In the genomic region with DNA sequence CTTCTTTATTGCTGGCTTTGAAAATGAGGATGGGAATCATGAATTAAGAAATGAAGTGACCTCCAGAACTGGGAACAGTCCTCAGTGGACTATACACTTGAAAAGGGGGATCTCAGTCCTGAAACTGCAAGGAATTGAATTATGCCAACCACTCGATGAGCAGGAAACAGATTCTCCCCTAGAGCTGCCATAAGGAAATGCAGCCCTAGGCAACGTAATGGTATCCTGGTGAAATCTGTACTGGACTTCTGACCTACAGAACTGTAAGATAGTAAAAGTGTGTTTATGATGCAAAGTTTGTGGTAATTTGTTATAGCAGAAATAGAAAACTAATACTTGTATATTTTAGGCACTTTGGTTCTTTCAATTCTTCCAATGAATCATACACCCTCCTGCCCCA, we compare ENCODE assay signal across 18 cellular contexts.
DNase-seq lines count a peak whose midpoint lies in the region; ATAC-seq, FAIRE-seq and TF ChIP-seq lines count a peak whose summit lies in the region.
"Had no signal": no experiment of that assay in that cellular context is flagged by ENCODE, and none has a peak within 500 bp of the region (broad histone marks: within the 10 kb centered on the region; RNA-seq: fewer than 3 reads in every experiment).

No MANE protein-coding gene starts in this region.

- ATAC-seq in HepG2 (peak; percentile 41; the same call in 1 of the 3 replicates), right lobe of liver (no peak), left colon (peak; percentile 98)
- ATAC-seq: CD8-positive, alpha-beta T cell; GM12878; GM23338 had no signal

- H3K36me3 ChIP-seq in HepG2 (replicated peaks in 1 of 2; ENCODE audit: control insufficient read depth in 1 of 2, insufficient read depth in 2 of 2, low read length in 2 of 2) (no peaks in the 10 kb centered on the region), right lobe of liver (no peaks in the 10 kb centered on the region), SK-N-SH (replicated peaks in 1 of 2; ENCODE audit: control insufficient read depth in 1 of 2, insufficient read depth in 2 of 2, low read length in 1 of 2) (no peaks in the 10 kb centered on the region), transverse colon (no peaks in the 10 kb centered on the region)
- H3K36me3 ChIP-seq: BLaER1 treated with 17β-estradiol and CSF1 and Interleukin-3, amounts not matched to agents 10 nM and 100 nM had no signal

- DNase-seq in HepG2 (ENCODE audit: low spot score) (no peak), right lobe of liver (no peak), SK-N-SH (no peak), left colon (no peak), transverse colon (no peak), dermis blood vessel endothelial cell (no peak), SHP77 (lab: John Stamatoyannopoulos, UW) (no peak)
- DNase-seq in stimulated activated naive CD4-positive, alpha-beta T cell (lab: John Stamatoyannopoulos, UW), result no peak
- DNase-seq: 8988T; Calu3; CD8-positive, alpha-beta T cell; DMS79 treated with DMSO at 0.1 percent for 48 hours; GF-D8; H7 had no signal

- 29% methylated on average over 2 of the region's 2 CpGs for WGBS in HepG2 (ENCODE audit: low lambda C conversion rate)
- 38% methylated on average over 2 of the region's 2 CpGs for WGBS in right lobe of liver (ENCODE audit: insufficient coverage, low coverage, low lambda C conversion rate, missing lambda C conversion rate)
- 0% methylated on average over 2 of the region's 2 CpGs for WGBS in SK-N-SH (ENCODE audit: low lambda C conversion rate)
- WGBS in transverse colon (ENCODE audit: low coverage in 1 of 2), 2 donors, result 42 to 43% methylated on average over 2 of the region's 2 CpGs

- CTCF ChIA-PET in HepG2 (lab: Yijun Ruan, JAX; ENCODE audit: low intra/inter-chr PET ratio, low total read pairs) (no interaction called here), SK-N-SH (lab: Yijun Ruan, JAX) (no interaction called here)

- intact Hi-C loops in HepG2 (cut with micrococcal nuclease; ENCODE audit: unreplicated experiment) (loop anchor here (5.0 to 10.0 kb wide), 2 partner anchors 351 to 517 kb away; no protein-coding TSS in a partner anchor), right lobe of liver (cut with DNase I) (no loop called here), left colon (cut with DNase I, micrococcal nuclease) (no loop called here), transverse colon (cut with DNase I; ENCODE audit: low total_unique reads) (no loop called here)

- no peak overlapping the region for H3K9ac ChIP-seq in HepG2 (ENCODE audit: insufficient read depth, low read depth, low read length)
- no peak overlapping the region for H3K9ac ChIP-seq in SK-N-SH
- H3K9ac ChIP-seq: BLaER1 treated with 17β-estradiol and CSF1 and Interleukin-3, amounts not matched to agents 10 nM and 100 nM had no signal

- BruUV-seq in HepG2 (replicated peaks; lab: Mats Ljungman, UMichigan), result no TSS peak

- peaks cover 0 to under 1% of the 10 kb centered on the region in 2 experiments; a peak in 1 of 5 replicates for H3K27me3 ChIP-seq in HepG2 (ENCODE audit: control insufficient read depth in 1 of 2, insufficient read depth in 2 of 2, low read length in 2 of 2)
- no peaks in the 10 kb centered on the region for H3K27me3 ChIP-seq in right lobe of liver
- H3K27me3 ChIP-seq in SK-N-SH (ENCODE audit: insufficient read depth), result peaks cover 8% of the 10 kb centered on the region; the same call in 1 of the 2 replicates
- H3K27me3 ChIP-seq in transverse colon, result no peaks in the 10 kb centered on the region
- H3K27me3 ChIP-seq: BLaER1 treated with 17β-estradiol and CSF1 and Interleukin-3, amounts not matched to agents 10 nM and 100 nM had no signal

- H2AFZ ChIP-seq in HepG2 (ENCODE audit: low read length), result no peak overlapping the region
- no peak overlapping the region for H2AFZ ChIP-seq in SK-N-SH (ENCODE audit: low read depth)
- H2AFZ ChIP-seq: GM23338 had no signal

- H3K9me3 ChIP-seq in HepG2 (ENCODE audit: low read length) (no peaks in the 10 kb centered on the region), right lobe of liver (no peaks in the 10 kb centered on the region), SK-N-SH (no peaks in the 10 kb centered on the region), transverse colon (no peaks in the 10 kb centered on the region)
- H3K9me3 ChIP-seq: BLaER1 treated with 17β-estradiol and CSF1 and Interleukin-3, amounts not matched to agents 10 nM and 100 nM had no signal

- H3K4me1 ChIP-seq in HepG2 (ENCODE audit: insufficient read depth, low read length) (no peaks in the 10 kb centered on the region), right lobe of liver (no peaks in the 10 kb centered on the region), SK-N-SH (ENCODE audit: control insufficient read depth in 1 of 2, insufficient read depth in 2 of 2, low read depth in 1 of 2, low read length in 1 of 2) (no peaks in the 10 kb centered on the region), transverse colon (peaks cover 0 to 3% (median 0%) of the 10 kb centered on the region in 4 donors)
- H3K4me1 ChIP-seq: BLaER1 treated with 17β-estradiol and CSF1 and Interleukin-3, amounts not matched to agents 10 nM and 100 nM had no signal

- H3K79me2 ChIP-seq in HepG2 (ENCODE audit: insufficient read depth, low read length) (no peaks in the 10 kb centered on the region), SK-N-SH (ENCODE audit: insufficient read depth) (no peaks in the 10 kb centered on the region)

- no peak for FAIRE-seq in HepG2 (lab: Jason Lieb, UNC)
- FAIRE-seq: GM12878, GM19239 had no signal

- no peak for TF ChIP-seq CTCF in HepG2 (CRISPR knock-in tag; IDR thresholded peaks at IDR 0.05)
- TF ChIP-seq CTCF in right lobe of liver (IDR thresholded peaks at IDR 0.05), result no peak
- no peak for TF ChIP-seq CTCF in SK-N-SH (IDR thresholded peaks at IDR 0.05)
- peak in 3 of 5 experiments; percentile 27 to 44 (median 40) for TF ChIP-seq CTCF in transverse colon (IDR thresholded peaks at IDR 0.05)

- H4K20me1 ChIP-seq in HepG2 (ENCODE audit: insufficient read depth, low read length), result no peaks in the 10 kb centered on the region
- no peaks in the 10 kb centered on the region for H4K20me1 ChIP-seq in SK-N-SH (ENCODE audit: insufficient read depth)
- H4K20me1 ChIP-seq: BLaER1 treated with 17β-estradiol and CSF1 and Interleukin-3, amounts not matched to agents 10 nM and 100 nM had no signal

- TF ChIP-seq POLR2A in HepG2 (IDR thresholded peaks at IDR 0.05; ENCODE audit: insufficient read depth in 1 of 2, low read depth in 2 of 2, low read length in 2 of 2), result no peak
- TF ChIP-seq POLR2A in right lobe of liver (IDR thresholded peaks at IDR 0.05), result no peak
- no peak for TF ChIP-seq POLR2A in transverse colon (IDR thresholded peaks at IDR 0.05)

- in situ Hi-C loops in HepG2 (cut with HindIII; ENCODE audit: extremely low pct_ligation_motif_present, low pct_unique_long_range_greater_than_20kb), result loop anchor here (10.0 kb wide), 1 partner anchor 339 kb away; no protein-coding TSS in a partner anchor
- in situ Hi-C loops in transverse colon (cut with MboI; ENCODE audit: low pct_ligation_motif_present in 1 of 4, low pct_unique_long_range_greater_than_20kb in 1 of 4, low sequenced_read_pairs in 3 of 4), result no loop called here

- TF ChIP-seq EP300 in HepG2 (IDR thresholded peaks at IDR 0.05; ENCODE audit: low read depth in 2 of 2, low read length in 2 of 2) (no peak), HepG2 (CRISPR knock-in tag; IDR thresholded peaks at IDR 0.05; ENCODE audit: borderline replicate concordance) (no peak), SK-N-SH (IDR thresholded peaks at IDR 0.05; ENCODE audit: borderline replicate concordance in 1 of 2, low read depth in 1 of 2, low read length in 1 of 2) (no peak), transverse colon (IDR thresholded peaks at IDR 0.05; ENCODE audit: low read depth) (no peak)

- H3K27ac ChIP-seq in HepG2 (ENCODE audit: extremely low read length, insufficient read depth, low read length), result no peak overlapping the region
- H3K27ac ChIP-seq in right lobe of liver, result no peak overlapping the region
- no peak overlapping the region for H3K27ac ChIP-seq in SK-N-SH (ENCODE audit: low read depth in 2 of 2, low read length in 1 of 2)
- H3K27ac ChIP-seq in transverse colon, result no peak overlapping the region
- H3K27ac ChIP-seq: BLaER1 treated with 17β-estradiol and CSF1 and Interleukin-3, amounts not matched to agents 10 nM and 100 nM had no signal

- POLR2A ChIA-PET in HepG2 (lab: Yijun Ruan, JAX), result no interaction called here
- POLR2A ChIA-PET in SK-N-SH (lab: Yijun Ruan, JAX), result no interaction called here

- no peaks in the 10 kb centered on the region for H3F3A ChIP-seq in SK-N-SH (replicated peaks; ENCODE audit: insufficient read depth)

- H3K4me2 ChIP-seq in HepG2 (ENCODE audit: low read depth, low read length), result no peak overlapping the region
- peak overlapping the region; percentile 5; the same call in 1 of the 2 replicates for H3K4me2 ChIP-seq in SK-N-SH
- H3K4me2 ChIP-seq: BLaER1 treated with 17β-estradiol and CSF1 and Interleukin-3, amounts not matched to agents 10 nM and 100 nM; GM23338 had no signal

- H3K4me3 ChIP-seq in HepG2 (replicated peaks in 1 of 3; ENCODE audit: insufficient read depth in 1 of 3, low read depth in 2 of 3, low read length in 3 of 3) (no peak overlapping the region), right lobe of liver (no peak overlapping the region), SK-N-SH (ENCODE audit: low read depth in 2 of 2, low read length in 1 of 2) (no peak overlapping the region), transverse colon (no peak overlapping the region)
- H3K4me3 ChIP-seq: BLaER1 treated with 17β-estradiol and CSF1 and Interleukin-3, amounts not matched to agents 10 nM and 100 nM; GM12878; GM23338 had no signal

- TF ChIP-seq RAD21 in HepG2 (CRISPR knock-in tag; IDR thresholded peaks at IDR 0.05) (no peak), SK-N-SH (IDR thresholded peaks at IDR 0.05; ENCODE audit: low read length) (no peak)

- no peaks in the 10 kb centered on the region for H3K9me2 ChIP-seq in SK-N-SH

TF ChIP-seq in HepG2, 621 proteins besides CTCF, POLR2A, EP300 and RAD21 (continues in another document):
- TF ChIP-seq PITX1 (CRISPR knock-in tag; IDR thresholded peaks at IDR 0.05) (no peak), SMYD3 (CRISPR knock-in tag; IDR thresholded peaks at IDR 0.05) (no peak), ZNF232 (CRISPR knock-in tag; IDR thresholded peaks at IDR 0.05; ENCODE audit: borderline replicate concordance) (no peak), TOPORS (CRISPR knock-in tag; IDR thresholded peaks at IDR 0.05) (no peak), ETV5 (CRISPR knock-in tag; IDR thresholded peaks at IDR 0.05; ENCODE audit: borderline replicate concordance) (no peak), ZNF350 (CRISPR knock-in tag; IDR thresholded peaks at IDR 0.05; ENCODE audit: borderline replicate concordance, low read depth) (no peak)

TF ChIP-seq in SK-N-SH, 30 proteins besides CTCF, POLR2A, EP300 and RAD21 (continues in another document):
- TF ChIP-seq NFIC (IDR thresholded peaks at IDR 0.05; ENCODE audit: borderline replicate concordance), result no peak
- TF ChIP-seq, protein P1, sequence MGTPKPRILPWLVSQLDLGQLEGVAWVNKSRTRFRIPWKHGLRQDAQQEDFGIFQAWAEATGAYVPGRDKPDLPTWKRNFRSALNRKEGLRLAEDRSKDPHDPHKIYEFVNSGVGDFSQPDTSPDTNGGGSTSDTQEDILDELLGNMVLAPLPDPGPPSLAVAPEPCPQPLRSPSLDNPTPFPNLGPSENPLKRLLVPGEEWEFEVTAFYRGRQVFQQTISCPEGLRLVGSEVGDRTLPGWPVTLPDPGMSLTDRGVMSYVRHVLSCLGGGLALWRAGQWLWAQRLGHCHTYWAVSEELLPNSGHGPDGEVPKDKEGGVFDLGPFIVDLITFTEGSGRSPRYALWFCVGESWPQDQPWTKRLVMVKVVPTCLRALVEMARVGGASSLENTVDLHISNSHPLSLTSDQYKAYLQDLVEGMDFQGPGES (IDR thresholded peaks at IDR 0.05; ENCODE audit: low read depth, low read length), result no peak

Comparison
In these comparisons a context has a peak if more than half of its experiments do, and no peak if none do; other contexts are left out.
1. ATAC-seq: peak in HepG2 (single experiment) and left colon (single experiment); none in right lobe of liver (0 of 4).
2. CTCF ChIP-seq: peak in transverse colon (3 of 5); none in HepG2 (single experiment), right lobe of liver (0 of 4) and SK-N-SH (single experiment).